In genomic region chr4:17511950-17512795, GRCh38 we compare ENCODE assay signal across 8 cellular contexts. TPM values are rescaled to one million over a fixed set of nuclear protein-coding genes. Genes with fewer than 3 reads are reported as not detected.
DNase-seq lines count a peak whose midpoint lies in the region; ATAC-seq and TF ChIP-seq lines count a peak whose summit lies in the region.

Gene QDPR (minus strand): TSS chr4:17512090. CDS start chr4:17512054, 36 bp downstream.

- peak within 1 kb of the TSS; percentile 38 to 75 for H3K4me3 ChIP-seq in CD4-positive, alpha-beta memory T cell (ENCODE audit: low read length in 2 of 2)
- peak within 1 kb of the TSS; percentile 98 for H3K4me3 ChIP-seq in OCI-LY3 (ENCODE audit: low read length)
- peak within 1 kb of the TSS; percentile 79 to 90 for H3K4me3 ChIP-seq in muscle layer of colon (ENCODE audit: low read depth in 1 of 2, low read length in 2 of 2)

- H3K9me3 Mint-ChIP-seq in CD4-positive, alpha-beta memory T cell = no peaks in the 10 kb centered on the region

- intact Hi-C loops in CD4-positive, alpha-beta memory T cell (cut with micrococcal nuclease) = loop anchor here (1.0 to 5.0 kb wide), 4 partner anchors 65 to 1285 kb away; partner anchors contain the start of genes LAP3, LCORL, MED28 and TAPT1

- no peaks in the 10 kb centered on the region for H3K36me3 ChIP-seq in CD4-positive, alpha-beta memory T cell (ENCODE audit: insufficient read depth, low read length)
- H3K36me3 ChIP-seq in OCI-LY3 (replicated peaks; ENCODE audit: low read depth, low read length) (peaks cover 4% of the 10 kb centered on the region), muscle layer of colon (ENCODE audit: insufficient read depth, low read length) (peaks cover 10% of the 10 kb centered on the region)

- POLR2A ChIA-PET in CD4-positive, alpha-beta memory T cell (lab: Charles Lee; ENCODE audit: partially characterized antibody) = interaction anchor here (1.8 kb wide), 1 partner anchor 102 kb away, joined by 8 read pairs; the partner anchor contains the start of gene MED28

- CTCF ChIA-PET in CD4-positive, alpha-beta memory T cell (lab: Charles Lee; ENCODE audit: partially characterized antibody) = interaction anchor here (0.8 to 1.3 kb wide), 3 partner anchors 12 to 66 kb away, joined by 3 to 6 read pairs (median 4); no protein-coding TSS in a partner anchor

- H3K4me2 ChIP-seq in OCI-LY3 (ENCODE audit: low read length) = peak within 1 kb of the TSS; percentile 93

- H2AFZ ChIP-seq in OCI-LY3 (ENCODE audit: low read depth, low read length) = peak within 1 kb of the TSS; percentile 95

- peaks cover 23 to 32% (median 30%) of the 10 kb centered on the region in 4 donors for H3K4me1 Mint-ChIP-seq in CD4-positive, alpha-beta memory T cell

- no peaks in the 10 kb centered on the region for H3K9me3 ChIP-seq in CD4-positive, alpha-beta memory T cell (ENCODE audit: control insufficient read depth in 1 of 2, low read length in 2 of 2)
- no peaks in the 10 kb centered on the region for H3K9me3 ChIP-seq in OCI-LY3 (ENCODE audit: insufficient read depth, low read length)
- H3K9me3 ChIP-seq in muscle layer of colon (ENCODE audit: low read length) = no peaks in the 10 kb centered on the region

- no peaks in the 10 kb centered on the region for H3K27me3 ChIP-seq in CD4-positive, alpha-beta memory T cell (ENCODE audit: insufficient read depth, low read length)
- H3K27me3 ChIP-seq in OCI-LY3 (ENCODE audit: low read depth, low read length) (peaks cover 15% of the 10 kb centered on the region), muscle layer of colon (ENCODE audit: control insufficient read depth in 1 of 2, insufficient read depth in 2 of 2, low read length in 2 of 2) (no peaks in the 10 kb centered on the region)

- H3K27ac ChIP-seq in CD4-positive, alpha-beta memory T cell (ENCODE audit: low read depth, low read length) = peak within 1 kb of the TSS; percentile 46
- H3K27ac ChIP-seq in OCI-LY3 (ENCODE audit: low read length) (peak within 1 kb of the TSS; percentile 37; the same call in 1 of the 2 replicates), muscle layer of colon (ENCODE audit: low read depth, low read length) (peak within 1 kb of the TSS; percentile 67)

- H3K79me2 ChIP-seq in OCI-LY3 (ENCODE audit: low read length) = peaks cover 14% of the 10 kb centered on the region

- peaks cover 3 to 18% of the 10 kb centered on the region in 2 donors for H3K36me3 Mint-ChIP-seq in CD4-positive, alpha-beta memory T cell

- H3K4me3 Mint-ChIP-seq in CD4-positive, alpha-beta memory T cell = peak within 1 kb of the TSS; percentile 96 to 100 (median 98)

- peaks cover 9% of the 10 kb centered on the region in 2 donors for H3K27me3 Mint-ChIP-seq in CD4-positive, alpha-beta memory T cell

- DNase-seq in CD4-positive, alpha-beta memory T cell = peak; percentile 60 to 70 (median 70)
- DNase-seq in GM19240 (ENCODE audit: insufficient read length, low spot score) = peak; percentile 76
- peak; percentile 80 for DNase-seq in activated T-cell treated with anti-CD3 and anti-CD28 coated beads, Interleukin-2, amount 50 U/mL, for 1 hour
- peak; percentile 46 for DNase-seq in stimulated activated CD8-positive, alpha-beta memory T cell treated with anti-CD3 and anti-CD28 coated beads, Interleukin-7, amount 100 ng/mL, for 24 hours (ENCODE audit: low read depth)

- peak within 1 kb of the TSS; percentile 89 for H3K9ac ChIP-seq in OCI-LY3 (ENCODE audit: low read length)
- H3K9ac ChIP-seq in muscle layer of colon (ENCODE audit: low read length) = peak within 1 kb of the TSS; percentile 51

- H3K4me1 ChIP-seq in CD4-positive, alpha-beta memory T cell (ENCODE audit: insufficient read depth, low read length) = peaks cover 28% of the 10 kb centered on the region
- peaks cover 17% of the 10 kb centered on the region for H3K4me1 ChIP-seq in OCI-LY3 (ENCODE audit: low read length)
- peaks cover 17% of the 10 kb centered on the region for H3K4me1 ChIP-seq in muscle layer of colon (ENCODE audit: insufficient read depth, low read length)

- ATAC-seq in HG03442 (IDR thresholded peaks at IDR 0.05; ENCODE audit: unreplicated experiment) = peak; percentile 94
- peak; percentile 89 for ATAC-seq in esophagus mucosa

- TF ChIP-seq CTCF in OCI-LY3 (IDR thresholded peaks at IDR 0.05; ENCODE audit: low read depth, low read length) = peak; percentile 69

- H4K20me1 ChIP-seq in OCI-LY3 (ENCODE audit: insufficient read depth, low read length) = no peaks in the 10 kb centered on the region

- H3K27ac Mint-ChIP-seq in CD4-positive, alpha-beta memory T cell = peak within 1 kb of the TSS; percentile 74 to 96 (median 91)

RNA-seq across cellular contexts. Expression of gene QDPR, which starts in this region (rescaled TPM):
- total RNA-seq in CD4-positive, alpha-beta memory T cell = 10 to 100 TPM; 21.8 to 24.4 TPM
- 10 to 100 TPM; 35.5 to 46.0 TPM for polyA plus RNA-seq in CD4-positive, alpha-beta memory T cell
- 18.0 TPM for total RNA-seq in esophagus mucosa

Comparison
In these comparisons a context has a peak if more than half of its experiments do, and no peak if none do; other contexts are left out.
1. Peak in every context shown above with its lines: DNase-seq, ATAC-seq, H3K4me3 ChIP-seq and H3K27ac ChIP-seq.